In the genomic region with DNA sequence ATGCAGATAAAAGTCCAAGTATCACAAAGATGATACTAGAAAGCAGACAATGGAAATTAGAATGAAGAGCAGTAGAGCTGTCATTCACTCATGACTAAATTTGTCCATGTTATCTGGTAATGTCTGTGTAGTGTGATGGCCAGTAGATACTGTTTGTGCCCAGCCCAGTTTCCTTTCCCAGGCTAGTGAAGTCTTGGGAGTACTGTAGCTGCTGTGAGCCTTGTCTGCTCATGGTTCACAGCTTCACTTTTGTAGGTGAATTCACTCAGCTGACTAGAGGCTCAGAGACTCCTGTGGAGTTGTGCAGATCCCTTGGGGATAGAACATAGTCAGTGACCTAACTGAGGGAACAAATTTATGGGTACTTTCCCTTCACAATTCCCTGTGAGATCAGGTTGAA, we compare ENCODE assay signal across 23 cellular contexts.
DNase-seq lines count a peak whose midpoint lies in the region; ATAC-seq, FAIRE-seq and TF ChIP-seq lines count a peak whose summit lies in the region.
"Had no signal": no experiment of that assay in that cellular context is flagged by ENCODE, and none has a peak within 500 bp of the region (broad histone marks: within the 10 kb centered on the region; RNA-seq: fewer than 3 reads in every experiment).

No MANE protein-coding gene starts in this region.

- no peak overlapping the region for H2BK15ac ChIP-seq in IMR-90 (ENCODE audit: low read depth, low read length)

- H3K4me2 ChIP-seq in IMR-90 (ENCODE audit: low read depth, low read length): no peak overlapping the region

- H3K27me3 Mint-ChIP-seq in activated naive CD4-positive, alpha-beta T cell treated with anti-CD3 and anti-CD28 coated beads for 36 hours (ENCODE audit: low read depth): peaks cover 2% of the 10 kb centered on the region

- DNase-seq in IMR-90: no peak
- peak; percentile 4 for DNase-seq in OCI-M1 (lab: John Stamatoyannopoulos, UW)
- no peak for DNase-seq in bronchial epithelial cell (ENCODE audit: low read depth)
- DNase-seq in activated naive CD4-positive, alpha-beta T cell treated with anti-CD3 and anti-CD28 coated beads for 36 hours: no peak
- DNase-seq in G401 (ENCODE audit: low spot score): no peak
- DNase-seq in ecto neural progenitor cell (ENCODE audit: low spot score): no peak
- DNase-seq: CD4-positive, alpha-beta T cell; COR-L47; DMS 273 treated with DMSO at 0.1 percent for 48 hours; DMS79 treated with DMSO at 0.1 percent for 48 hours; GM23248; HCEC 1CT; Karpas-422; MV-4-11; NCI-H1105 treated with DMSO at 0.1 percent for 48 hours; NCI-H2029 treated with DMSO at 0.1 percent for 48 hours; NCI-H446 treated with DMSO at 0.1 percent for 48 hours; NCI-H526 treated with DMSO at 0.1 percent for 48 hours; SIG-M5 had no signal

- no peak overlapping the region for H3K27ac ChIP-seq in IMR-90 (ENCODE audit: insufficient read depth, low read length)
- H3K27ac ChIP-seq: GM23248, RWPE1 had no signal

- no peak overlapping the region for H4K5ac ChIP-seq in IMR-90 (ENCODE audit: low read depth, low read length)

- no peaks in the 10 kb centered on the region for H3K36me3 ChIP-seq in IMR-90 (ENCODE audit: control insufficient read depth, insufficient read depth, low read length)
- no peaks in the 10 kb centered on the region for H3K36me3 ChIP-seq in bronchial epithelial cell (ENCODE audit: control insufficient read depth, insufficient read depth, low read length)
- H3K36me3 ChIP-seq in neuron (ENCODE audit: insufficient read depth, low read length): no peaks in the 10 kb centered on the region

- POLR2A ChIA-PET in IMR-90 (lab: Charles Lee; ENCODE audit: unreplicated experiment): interaction anchor here (0.5 kb wide), 1 partner anchor 592 kb away, joined by 5 read pairs; no protein-coding TSS in a partner anchor

- no peak overlapping the region for H2AFZ ChIP-seq in IMR-90 (replicated peaks; ENCODE audit: low read length, poor library complexity)
- H2AFZ ChIP-seq in neuron (ENCODE audit: low read depth, low read length): peak overlapping the region; percentile 16
- H2AFZ ChIP-seq: GM23248 had no signal

- H3K4ac ChIP-seq in IMR-90 (ENCODE audit: low read depth, low read length): no peak overlapping the region

- dilution Hi-C loops in IMR-90 (cut with HindIII; ENCODE audit: low sequenced_read_pairs, unreplicated experiment): no loop called here

- in situ Hi-C loops in IMR-90 (cut with MboI; ENCODE audit: low sequenced_read_pairs): loop anchor here (5.0 kb wide), 3 partner anchors 578 to 738 kb away; no protein-coding TSS in a partner anchor
- in situ Hi-C loops in G401 (cut with HindIII; ENCODE audit: low sequenced_read_pairs): no loop called here

- no peak overlapping the region for H2AK5ac ChIP-seq in IMR-90 (ENCODE audit: low read depth, low read length)

- no peak overlapping the region for H3K27ac Mint-ChIP-seq in activated naive CD4-positive, alpha-beta T cell treated with anti-CD3 and anti-CD28 coated beads for 36 hours
- H3K27ac Mint-ChIP-seq: CD4-positive, alpha-beta T cell had no signal

- TF ChIP-seq CTCF in IMR-90 (conservative IDR thresholded peaks at IDR 0.05; ENCODE audit: low read depth, low read length) (no peak), bronchial epithelial cell (IDR thresholded peaks at IDR 0.05; ENCODE audit: insufficient read depth, low read length, severe bottlenecking) (no peak)

- H3K9me3 ChIP-seq in IMR-90 (ENCODE audit: control insufficient read depth, insufficient read depth, low read length): no peaks in the 10 kb centered on the region
- H3K9me3 ChIP-seq in neuron (ENCODE audit: low read length): no peaks in the 10 kb centered on the region

- H3K14ac ChIP-seq in IMR-90 (replicated peaks; ENCODE audit: low read depth, low read length): no peak overlapping the region

- no peak overlapping the region for H4K91ac ChIP-seq in IMR-90 (ENCODE audit: insufficient read depth, low read depth, low read length)

- H3K23ac ChIP-seq in IMR-90 (ENCODE audit: low read depth, low read length): no peak overlapping the region

- no peaks in the 10 kb centered on the region for H3K4me1 Mint-ChIP-seq in activated naive CD4-positive, alpha-beta T cell treated with anti-CD3 and anti-CD28 coated beads for 36 hours (ENCODE audit: low read depth)

- H3K27me3 ChIP-seq in IMR-90 (ENCODE audit: control insufficient read depth, insufficient read depth, low read length): no peaks in the 10 kb centered on the region
- no peaks in the 10 kb centered on the region for H3K27me3 ChIP-seq in bronchial epithelial cell (ENCODE audit: control insufficient read depth, insufficient read depth, low read length)
- H3K27me3 ChIP-seq in neuron (ENCODE audit: insufficient read depth, low read length): no peaks in the 10 kb centered on the region

- H3K9ac ChIP-seq in IMR-90 (ENCODE audit: low read depth, low read length): no peak overlapping the region
- H3K9ac ChIP-seq: GM23248 had no signal

- H4K20me1 ChIP-seq in IMR-90 (ENCODE audit: insufficient read depth, low read length): no peaks in the 10 kb centered on the region

- H3K4me3 Mint-ChIP-seq in activated naive CD4-positive, alpha-beta T cell treated with anti-CD3 and anti-CD28 coated beads for 36 hours: no peak overlapping the region
- H3K4me3 Mint-ChIP-seq: CD4-positive, alpha-beta T cell had no signal

- H3K9me3 Mint-ChIP-seq in activated naive CD4-positive, alpha-beta T cell treated with anti-CD3 and anti-CD28 coated beads for 36 hours: no peaks in the 10 kb centered on the region
- H3K9me3 Mint-ChIP-seq: CD4-positive, alpha-beta T cell had no signal

- H2BK120ac ChIP-seq in IMR-90 (ENCODE audit: low read depth, low read length): no peak overlapping the region

- no TSS peak for BruUV-seq in IMR-90 (replicated peaks; lab: Mats Ljungman, UMichigan)

- no peak for TF ChIP-seq POLR2A in IMR-90 (IDR thresholded peaks at IDR 0.05; ENCODE audit: low read depth, low read length)

- H3K9me1 ChIP-seq in IMR-90 (ENCODE audit: insufficient read depth, low read length): no peaks in the 10 kb centered on the region

- TF ChIP-seq RAD21 in IMR-90 (IDR thresholded peaks at IDR 0.05; ENCODE audit: low read length): no peak

- H3K4me3 ChIP-seq in IMR-90 (ENCODE audit: insufficient read depth, low read depth, low read length) (no peak overlapping the region), bronchial epithelial cell (ENCODE audit: low read depth, low read length) (no peak overlapping the region), neuron (ENCODE audit: low read length) (no peak overlapping the region)
- H3K4me3 ChIP-seq: GM23248 had no signal

- H3K4me1 ChIP-seq in IMR-90 (ENCODE audit: control insufficient read depth, insufficient read depth, low read length) (no peaks in the 10 kb centered on the region), neuron (ENCODE audit: insufficient read depth, low read length) (peaks cover 13% of the 10 kb centered on the region)

- FAIRE-seq in bronchial epithelial cell (lab: Jason Lieb, UNC): peak; percentile 52
- FAIRE-seq: GM12892, HTR-8/SVneo had no signal

- H3K36me3 Mint-ChIP-seq in activated naive CD4-positive, alpha-beta T cell treated with anti-CD3 and anti-CD28 coated beads for 36 hours (ENCODE audit: low read depth): no peaks in the 10 kb centered on the region

- intact Hi-C loops in IMR-90 (cut with micrococcal nuclease): no loop called here
- intact Hi-C loops in activated naive CD4-positive, alpha-beta T cell treated with anti-CD3 and anti-CD28 coated beads for 36 hours (cut with micrococcal nuclease): no loop called here

- no peak overlapping the region for H3K18ac ChIP-seq in IMR-90 (ENCODE audit: low read depth, low read length)

- H4K8ac ChIP-seq in IMR-90 (ENCODE audit: low read depth in 2 of 2, low read length in 2 of 2): no peak overlapping the region

- CTCF ChIA-PET in IMR-90 (lab: Yijun Ruan, JAX): interaction anchor here (1.0 kb wide), 1 partner anchor 572 kb away, joined by 3 read pairs; a partner anchor contains a TSS
- CTCF ChIA-PET in activated naive CD4-positive, alpha-beta T cell treated with anti-CD3 and anti-CD28 coated beads for 36 hours (lab: Charles Lee): interaction anchor here (0.6 to 1.0 kb wide), 3 partner anchors 16 to 588 kb away, joined by 3 read pairs; a partner anchor contains a TSS

- no peak overlapping the region for H2BK5ac ChIP-seq in IMR-90 (ENCODE audit: low read depth, low read length, poor library complexity, severe bottlenecking)

- peak overlapping the region; percentile 65 for H2AK9ac ChIP-seq in IMR-90 (replicated peaks; ENCODE audit: low read depth, low read length, poor library complexity)

- no peak overlapping the region for H2BK20ac ChIP-seq in IMR-90 (ENCODE audit: low read depth, low read length)

- no peak for ATAC-seq in IMR-90 (ENCODE audit: low read depth)

- no peaks in the 10 kb centered on the region for H3K79me1 ChIP-seq in IMR-90 (ENCODE audit: low read depth in 1 of 2, low read length in 2 of 2)

- H3K56ac ChIP-seq in IMR-90 (ENCODE audit: extremely low read depth, insufficient read depth, low read length): no peak overlapping the region

TF ChIP-seq in IMR-90, 13 proteins besides CTCF, POLR2A, EP300 and RAD21 (continues in another document):
- TF ChIP-seq FOS (IDR thresholded peaks at IDR 0.05; ENCODE audit: low read depth, low read length): no peak
- TF ChIP-seq, protein P1, sequence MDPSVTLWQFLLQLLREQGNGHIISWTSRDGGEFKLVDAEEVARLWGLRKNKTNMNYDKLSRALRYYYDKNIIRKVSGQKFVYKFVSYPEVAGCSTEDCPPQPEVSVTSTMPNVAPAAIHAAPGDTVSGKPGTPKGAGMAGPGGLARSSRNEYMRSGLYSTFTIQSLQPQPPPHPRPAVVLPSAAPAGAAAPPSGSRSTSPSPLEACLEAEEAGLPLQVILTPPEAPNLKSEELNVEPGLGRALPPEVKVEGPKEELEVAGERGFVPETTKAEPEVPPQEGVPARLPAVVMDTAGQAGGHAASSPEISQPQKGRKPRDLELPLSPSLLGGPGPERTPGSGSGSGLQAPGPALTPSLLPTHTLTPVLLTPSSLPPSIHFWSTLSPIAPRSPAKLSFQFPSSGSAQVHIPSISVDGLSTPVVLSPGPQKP (IDR thresholded peaks at IDR 0.05; ENCODE audit: borderline replicate concordance, low read depth, low read length): no peak
- TF ChIP-seq, protein P2, sequence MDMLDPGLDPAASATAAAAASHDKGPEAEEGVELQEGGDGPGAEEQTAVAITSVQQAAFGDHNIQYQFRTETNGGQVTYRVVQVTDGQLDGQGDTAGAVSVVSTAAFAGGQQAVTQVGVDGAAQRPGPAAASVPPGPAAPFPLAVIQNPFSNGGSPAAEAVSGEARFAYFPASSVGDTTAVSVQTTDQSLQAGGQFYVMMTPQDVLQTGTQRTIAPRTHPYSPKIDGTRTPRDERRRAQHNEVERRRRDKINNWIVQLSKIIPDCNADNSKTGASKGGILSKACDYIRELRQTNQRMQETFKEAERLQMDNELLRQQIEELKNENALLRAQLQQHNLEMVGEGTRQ (IDR thresholded peaks at IDR 0.05; ENCODE audit: low read depth, low read length): no peak
- TF ChIP-seq MAFK (IDR thresholded peaks at IDR 0.05; ENCODE audit: low read depth, low read length): no peak
- TF ChIP-seq NFE2L2 (IDR thresholded peaks at IDR 0.05; ENCODE audit: low read depth, low read length): no peak
- TF ChIP-seq MAZ (IDR thresholded peaks at IDR 0.05; ENCODE audit: borderline replicate concordance, low read depth, low read length): no peak
- TF ChIP-seq RFX5 (IDR thresholded peaks at IDR 0.05; ENCODE audit: low read depth, low read length): no peak
- TF ChIP-seq BHLHE40 (IDR thresholded peaks at IDR 0.05; ENCODE audit: low read depth, low read length): no peak
